24 cellular contexts compared by ENCODE assay signal in the genomic region with DNA sequence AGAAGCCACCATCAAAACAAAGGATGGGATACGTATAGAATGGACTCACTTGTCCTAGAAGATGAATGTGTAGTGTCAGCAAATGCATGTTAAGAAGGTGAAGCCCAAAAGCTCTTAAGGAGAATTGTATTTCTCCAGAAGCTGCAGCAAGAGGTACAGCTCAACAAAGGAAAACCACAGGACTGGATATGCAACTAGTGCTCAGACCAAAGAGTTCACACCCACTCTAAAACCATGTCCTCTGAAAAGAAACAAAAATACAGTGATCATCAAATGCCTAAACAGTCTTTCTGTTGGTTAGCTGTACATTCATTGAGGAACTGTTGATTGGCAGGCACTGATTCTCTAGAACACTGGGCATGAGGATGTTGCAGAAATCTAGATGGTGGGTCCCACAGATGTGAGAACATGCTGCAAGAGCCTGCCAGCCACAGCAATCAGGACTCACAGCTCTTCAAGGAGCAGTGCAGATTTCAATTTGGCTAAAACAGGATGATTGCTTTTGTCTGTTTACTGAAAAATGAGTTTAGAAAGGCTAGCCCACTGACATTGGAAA.
"Had no signal": no experiment of that assay in that cellular context is flagged by ENCODE, and none has a peak within 500 bp of the region (broad histone marks: within the 10 kb centered on the region; RNA-seq: fewer than 3 reads in every experiment).

No MANE protein-coding gene starts in this region.

- H3K4me1 Mint-ChIP-seq: naive B cell; stimulated activated effector memory CD8-positive, alpha-beta T cell treated with anti-CD3 and anti-CD28 coated beads, Interleukin-12 subunit alpha, Interleukin-12 subunit beta, amount 100 ng/mL, for 72 hours had no signal

- H3K4me1 ChIP-seq: left ventricle myocardium inferior, right atrium auricular region, right lobe of liver, suprapubic skin, tibial artery, upper lobe of right lung had no signal

- H3K4me2 ChIP-seq: smooth muscle cell had no signal

- H3K27me3 ChIP-seq: ovary, right atrium auricular region, suprapubic skin, tibial artery had no signal

- FAIRE-seq: urothelium cell line had no signal

- H3K36me3 Mint-ChIP-seq: mesothelial cell of epicardium; natural killer cell treated with Interleukin-12 subunit alpha and Interleukin-12 subunit beta and Interleukin-15 and Interleukin-18, amount 100 ng/mL, for 72 hours; stimulated activated effector memory CD8-positive, alpha-beta T cell treated with anti-CD3 and anti-CD28 coated beads, Interleukin-12 subunit alpha, Interleukin-12 subunit beta, amount 100 ng/mL, for 72 hours had no signal

- H3K27me3 Mint-ChIP-seq: naive B cell had no signal

- H3K9me3 ChIP-seq: left ventricle myocardium inferior, ovary, right atrium auricular region, right lobe of liver, suprapubic skin, thoracic aorta, tibial artery, upper lobe of right lung had no signal

- H3K4me3 Mint-ChIP-seq: mesothelial cell of epicardium; naive B cell; natural killer cell treated with Interleukin-12 subunit alpha and Interleukin-12 subunit beta and Interleukin-15 and Interleukin-18, amount 100 ng/mL, for 72 hours; stimulated activated effector memory CD8-positive, alpha-beta T cell treated with anti-CD3 and anti-CD28 coated beads, Interleukin-12 subunit alpha, Interleukin-12 subunit beta, amount 100 ng/mL, for 72 hours; stimulated activated naive CD8-positive, alpha-beta T cell treated with anti-CD3 and anti-CD28 coated beads, Interleukin-15, Interleukin-2, amounts not matched to agents 100 ng/mL and 50 ng/mL, for 24 hours had no signal

- H3K27ac Mint-ChIP-seq: mesothelial cell of epicardium; natural killer cell treated with Interleukin-12 subunit alpha and Interleukin-12 subunit beta and Interleukin-15 and Interleukin-18, amount 100 ng/mL, for 72 hours; progenitor cell of endocrine pancreas; stimulated activated effector memory CD8-positive, alpha-beta T cell treated with anti-CD3 and anti-CD28 coated beads, Interleukin-12 subunit alpha, Interleukin-12 subunit beta, amount 100 ng/mL, for 72 hours; stimulated activated naive CD8-positive, alpha-beta T cell treated with anti-CD3 and anti-CD28 coated beads, Interleukin-15, Interleukin-2, amounts not matched to agents 100 ng/mL and 50 ng/mL, for 24 hours had no signal

- ATAC-seq: natural killer cell treated with Interleukin-12 subunit alpha and Interleukin-12 subunit beta and Interleukin-15 and Interleukin-18, amount 100 ng/mL, for 72 hours; right lobe of liver; stimulated activated effector memory CD8-positive, alpha-beta T cell treated with anti-CD3 and anti-CD28 coated beads, Interleukin-12 subunit alpha, Interleukin-12 subunit beta, amount 100 ng/mL, for 72 hours; upper lobe of right lung had no signal

- H3K4me3 ChIP-seq: left ventricle myocardium inferior, lung, ovary, right atrium auricular region, right lobe of liver, smooth muscle cell, suprapubic skin, thoracic aorta, tibial artery, upper lobe of right lung had no signal

- H3K27ac ChIP-seq: left ventricle myocardium inferior, ovary, right atrium auricular region, right lobe of liver, suprapubic skin, thoracic aorta, tibial artery, upper lobe of right lung had no signal

- DNase-seq: hippocampal formation; islet precursor cell; left ventricle myocardium inferior; mesendoderm; naive B cell; ovary; right lobe of liver; stimulated activated CD4-positive, alpha-beta T cell treated with anti-CD3 and anti-CD28 coated beads, Interleukin-1b, Interleukin-23, amount 100 ng/mL, for 48 hours; stimulated activated CD4-positive, alpha-beta T cell treated with anti-CD3 and anti-CD28 coated beads, Interleukin-4, amount 100 ng/mL, for 1 hour; stimulated activated naive CD4-positive, alpha-beta T cell; tibial artery; trophoblast cell; upper lobe of right lung had no signal

- H3K36me3 ChIP-seq: left ventricle myocardium inferior, ovary, right atrium auricular region, right lobe of liver, suprapubic skin, thoracic aorta, tibial artery, upper lobe of right lung had no signal

- H3K9me3 Mint-ChIP-seq: mesothelial cell of epicardium; naive B cell; natural killer cell treated with Interleukin-12 subunit alpha and Interleukin-12 subunit beta and Interleukin-15 and Interleukin-18, amount 100 ng/mL, for 72 hours; stimulated activated effector memory CD8-positive, alpha-beta T cell treated with anti-CD3 and anti-CD28 coated beads, Interleukin-12 subunit alpha, Interleukin-12 subunit beta, amount 100 ng/mL, for 72 hours; stimulated activated naive CD8-positive, alpha-beta T cell treated with anti-CD3 and anti-CD28 coated beads, Interleukin-15, Interleukin-2, amounts not matched to agents 100 ng/mL and 50 ng/mL, for 24 hours had no signal
